Comparison of ENCODE assay signal across 28 cellular contexts in the genomic region with DNA sequence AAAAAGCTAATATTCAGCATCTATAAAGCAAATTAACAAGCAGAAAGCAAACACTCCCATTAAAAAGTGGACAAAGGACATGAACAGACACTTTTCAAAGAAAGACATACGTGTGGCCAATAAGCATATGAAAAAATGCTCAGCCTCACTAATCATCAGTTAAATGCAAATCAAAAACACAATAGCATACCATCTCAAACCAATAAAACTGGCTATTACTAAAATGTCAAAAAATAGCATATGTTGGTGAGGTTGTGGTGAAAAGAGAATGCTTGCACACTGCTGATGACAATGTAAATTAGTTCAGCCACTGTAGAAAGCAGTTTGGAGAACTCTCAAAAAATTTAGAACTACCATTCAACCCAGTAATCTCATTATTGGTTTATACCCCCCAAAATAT.
"Had no signal": no experiment of that assay in that cellular context is flagged by ENCODE, and none has a peak within 500 bp of the region (broad histone marks: within the 10 kb centered on the region; RNA-seq: fewer than 3 reads in every experiment).

No MANE protein-coding gene starts in this region.

- H3K4me1 ChIP-seq: stomach, suprapubic skin, testis, thyroid gland, tibial artery, tibial nerve, transverse colon, upper lobe of left lung, upper lobe of right lung, uterus, vagina had no signal

- H3K4me3 ChIP-seq: stomach, suprapubic skin, testis, thoracic aorta, thyroid gland, tibial artery, tibial nerve, transverse colon, upper lobe of left lung, upper lobe of right lung, uterus, vagina had no signal

- H3K27me3 ChIP-seq: stomach, suprapubic skin, testis, thyroid gland, tibial artery, tibial nerve, transverse colon, upper lobe of left lung, upper lobe of right lung, uterus, vagina had no signal

- ATAC-seq: stimulated activated effector memory CD8-positive, alpha-beta T cell treated with anti-CD3 and anti-CD28 coated beads, Interleukin-12 subunit alpha, Interleukin-12 subunit beta, amount 100 ng/mL, for 72 hours; stimulated activated memory B cell treated with anti-CD40 and anti-IgM and Interleukin-4, amounts not matched to agents 10 μg/mL and 1 μg/mL and 100 μg/mL, for 72 hours; stimulated activated naive B cell treated with anti-CD40 and anti-IgM and Interleukin-4, amounts not matched to agents 10 μg/mL and 1 μg/mL and 100 μg/mL, for 72 hours; stimulated activated naive CD8-positive, alpha-beta T cell treated with anti-CD3 and anti-CD28 coated beads, Interleukin-15, amount 100 ng/mL, for 72 hours; stimulated activated naive CD8-positive, alpha-beta T cell treated with anti-CD3 and anti-CD28 coated beads, Interleukin-15, Interleukin-2, amounts not matched to agents 100 U/mL and 50 U/mL, for 24 hours; upper lobe of right lung had no signal

- H3K36me3 Mint-ChIP-seq: stimulated activated effector memory CD8-positive, alpha-beta T cell treated with anti-CD3 and anti-CD28 coated beads, Interleukin-12 subunit alpha, Interleukin-12 subunit beta, amount 100 ng/mL, for 72 hours; stimulated activated memory B cell treated with anti-CD40 and anti-IgM and Interleukin-4, amounts not matched to agents 10 μg/mL and 1 μg/mL and 100 μg/mL, for 72 hours; type B pancreatic cell had no signal

- H3K27ac Mint-ChIP-seq: stimulated activated effector memory CD8-positive, alpha-beta T cell treated with anti-CD3 and anti-CD28 coated beads, Interleukin-12 subunit alpha, Interleukin-12 subunit beta, amount 100 ng/mL, for 72 hours; stimulated activated memory B cell treated with anti-CD40 and anti-IgM and Interleukin-4, amounts not matched to agents 10 μg/mL and 1 μg/mL and 100 μg/mL, for 72 hours; stimulated activated naive B cell treated with anti-CD40 and anti-IgM and Interleukin-4, amounts not matched to agents 10 μg/mL and 1 μg/mL and 100 μg/mL, for 72 hours; stimulated activated naive CD8-positive, alpha-beta T cell treated with anti-CD3 and anti-CD28 coated beads, Interleukin-15, amount 100 ng/mL, for 72 hours; stimulated activated naive CD8-positive, alpha-beta T cell treated with anti-CD3 and anti-CD28 coated beads, Interleukin-15, Interleukin-2, amounts not matched to agents 100 ng/mL and 50 ng/mL, for 24 hours; type B pancreatic cell had no signal

- H3K27me3 Mint-ChIP-seq: stimulated activated memory B cell treated with anti-CD40 and anti-IgM and Interleukin-4, amounts not matched to agents 10 μg/mL and 1 μg/mL and 100 μg/mL, for 72 hours; stimulated activated naive B cell treated with anti-CD40 and anti-IgM and Interleukin-4, amounts not matched to agents 10 μg/mL and 1 μg/mL and 100 μg/mL, for 72 hours; stimulated activated naive CD8-positive, alpha-beta T cell treated with anti-CD3 and anti-CD28 coated beads, Interleukin-15, amount 100 ng/mL, for 72 hours; stimulated activated naive CD8-positive, alpha-beta T cell treated with anti-CD3 and anti-CD28 coated beads, Interleukin-15, Interleukin-2, amounts not matched to agents 100 ng/mL and 50 ng/mL, for 24 hours; type B pancreatic cell had no signal

- H3K9me3 ChIP-seq: testis, thoracic aorta, thyroid gland, tibial artery, transverse colon, upper lobe of right lung, uterus, vagina had no signal

- H3K9me3 Mint-ChIP-seq: type B pancreatic cell had no signal

- H3K36me3 ChIP-seq: stomach, suprapubic skin, thoracic aorta, thyroid gland, tibial artery, tibial nerve, transverse colon, upper lobe of left lung, upper lobe of right lung, uterus, vagina had no signal

- H3K4me1 Mint-ChIP-seq: stimulated activated effector memory CD8-positive, alpha-beta T cell treated with anti-CD3 and anti-CD28 coated beads, Interleukin-12 subunit alpha, Interleukin-12 subunit beta, amount 100 ng/mL, for 72 hours; stimulated activated memory B cell treated with anti-CD40 and anti-IgM and Interleukin-4, amounts not matched to agents 10 μg/mL and 1 μg/mL and 100 μg/mL, for 72 hours; stimulated activated naive B cell treated with anti-CD40 and anti-IgM and Interleukin-4, amounts not matched to agents 10 μg/mL and 1 μg/mL and 100 μg/mL, for 72 hours; stimulated activated naive CD8-positive, alpha-beta T cell treated with anti-CD3 and anti-CD28 coated beads, Interleukin-15, amount 100 ng/mL, for 72 hours had no signal

- H3K4me3 Mint-ChIP-seq: stimulated activated effector memory CD8-positive, alpha-beta T cell treated with anti-CD3 and anti-CD28 coated beads, Interleukin-12 subunit alpha, Interleukin-12 subunit beta, amount 100 ng/mL, for 72 hours; stimulated activated memory B cell treated with anti-CD40 and anti-IgM and Interleukin-4, amounts not matched to agents 10 μg/mL and 1 μg/mL and 100 μg/mL, for 72 hours; stimulated activated naive B cell treated with anti-CD40 and anti-IgM and Interleukin-4, amounts not matched to agents 10 μg/mL and 1 μg/mL and 100 μg/mL, for 72 hours; stimulated activated naive CD8-positive, alpha-beta T cell treated with anti-CD3 and anti-CD28 coated beads, Interleukin-15, amount 100 ng/mL, for 72 hours; stimulated activated naive CD8-positive, alpha-beta T cell treated with anti-CD3 and anti-CD28 coated beads, Interleukin-15, Interleukin-2, amounts not matched to agents 100 ng/mL and 50 ng/mL, for 24 hours; type B pancreatic cell had no signal

- H3K27ac ChIP-seq: stomach, suprapubic skin, testis, thoracic aorta, thyroid gland, tibial artery, tibial nerve, transverse colon, upper lobe of left lung, upper lobe of right lung, uterus, vagina had no signal

- DNase-seq: stimulated activated CD4-positive, alpha-beta T cell treated with anti-CD3 and anti-CD28 coated beads, Interleukin-2, amount 100 ng/mL, for 48 hours; stimulated activated CD4-positive, alpha-beta T cell treated with anti-CD3 and anti-CD28 coated beads, Interleukin-4, amount 100 ng/mL, for 1 hour; stimulated activated CD4-positive, alpha-beta T cell treated with anti-CD3 and anti-CD28 coated beads, Interleukin-4, amount 100 ng/mL, for 24 hours; stimulated activated CD4-positive, alpha-beta T cell treated with anti-CD3 and anti-CD28 coated beads, Interleukin-4, amount 100 ng/mL, for 4 hours; stimulated activated CD8-positive, alpha-beta memory T cell treated with anti-CD3 and anti-CD28 coated beads, Interleukin-4, amount 100 ng/mL, for 48 hours; stimulated activated naive B cell treated with anti-CD40 and anti-IgM and Interleukin-4, amounts not matched to agents 10 μg/mL and 1 μg/mL and 100 μg/mL, for 72 hours; stimulated activated naive CD4-positive, alpha-beta T cell; stimulated activated naive CD4-positive, alpha-beta T cell treated with Interleukin-2 at 50 U/mL for 16 hours; stimulated activated naive CD8-positive, alpha-beta T cell treated with anti-CD3 and anti-CD28 coated beads, Interleukin-15, amount 100 ng/mL, for 72 hours; stimulated activated naive CD8-positive, alpha-beta T cell treated with anti-CD3 and anti-CD28 coated beads, Interleukin-15, Interleukin-2, amounts not matched to agents 100 U/mL and 50 U/mL, for 24 hours; stomach; substantia nigra; testis; thyroid gland; tibial artery; transverse colon; trophoblast cell; upper lobe of left lung; upper lobe of right lung; uterus had no signal
